8 cellular contexts compared by ENCODE assay signal in the genomic region with DNA sequence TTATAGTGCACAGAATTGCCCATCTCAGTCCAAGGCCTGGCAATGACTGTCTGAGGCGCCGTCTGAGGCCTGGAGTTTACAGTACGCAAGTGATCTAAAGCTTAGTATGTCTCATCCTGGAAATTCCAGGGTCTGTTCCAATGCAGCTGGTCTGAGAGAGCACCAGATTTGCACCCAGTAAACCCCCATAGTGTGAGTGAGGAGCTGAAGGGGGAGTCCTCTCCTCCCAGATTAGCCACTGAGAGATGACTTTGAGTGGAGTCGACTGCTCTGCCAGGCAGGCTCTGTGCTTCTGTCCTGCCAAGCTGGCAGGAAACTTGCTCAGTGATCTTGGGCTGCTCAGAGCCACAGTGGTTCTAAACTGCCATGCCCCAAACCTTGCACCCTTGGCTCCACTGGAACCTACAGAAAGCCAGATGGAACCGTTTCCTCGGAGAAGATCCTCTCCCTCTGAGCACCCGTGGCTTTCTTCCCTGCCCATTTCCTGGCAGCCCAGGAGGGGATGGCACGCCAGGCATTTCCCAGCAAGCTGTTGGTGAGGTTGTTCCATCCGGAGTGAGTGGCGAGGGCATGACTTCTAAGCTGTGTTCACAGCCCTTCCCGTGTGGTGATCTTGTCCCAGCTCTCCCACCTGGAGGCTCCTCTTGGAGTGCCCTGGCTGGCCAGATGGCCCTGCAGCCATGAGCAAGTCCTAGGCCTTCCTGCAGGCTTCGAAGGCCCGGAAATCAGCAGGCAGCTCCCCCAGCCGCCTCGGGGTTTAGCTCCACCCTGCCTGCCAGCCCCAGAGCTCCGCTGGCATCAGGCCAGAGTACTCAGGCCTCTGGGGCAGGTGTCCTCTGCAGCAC.
A peak's percentile ranks its signal among the peaks of the same experiment; 100 is the strongest.
DNase-seq lines count a peak whose midpoint lies in the region; ATAC-seq and TF ChIP-seq lines count a peak whose summit lies in the region.

No MANE protein-coding gene starts in this region.

- H3K36me3 Mint-ChIP-seq in glutamatergic neuron (ENCODE audit: unreplicated experiment) (peaks cover 7% of the 10 kb centered on the region), endodermal cell (ENCODE audit: low read depth) (no peaks in the 10 kb centered on the region)

- WGBS in endodermal cell (ENCODE audit: insufficient coverage in 1 of 2, insufficient read length in 1 of 2), 2 experiments: 93 to 94% methylated on average over 16 of the region's 16 CpGs

- intact Hi-C loops in PC-3 (cut with micrococcal nuclease): loop anchor here (5.0 to 10.0 kb wide), 2 partner anchors 428 to 920 kb away; no protein-coding TSS in a partner anchor

- H2AFZ ChIP-seq in PC-3 (ENCODE audit: low read length): no peak overlapping the region

- no peak overlapping the region for H3K4me3 Mint-ChIP-seq in glutamatergic neuron (ENCODE audit: unreplicated experiment)
- H3K4me3 Mint-ChIP-seq in endodermal cell: no peak overlapping the region

- no peak overlapping the region for H3K4me2 ChIP-seq in PC-3 (ENCODE audit: low read length)

- H3K9ac ChIP-seq in skeletal muscle tissue (ENCODE audit: low read depth in 1 of 3, low read length in 3 of 3) (peak overlapping the region in 2 of 3 donors; percentile 38 to 81), PC-3 (ENCODE audit: low read length) (no peak overlapping the region), endodermal cell (ENCODE audit: extremely low read depth, low read length, poor library complexity, severe bottlenecking) (no peak overlapping the region)

- CTCF ChIA-PET in PC-3 (lab: Charles Lee): no interaction called here

- DNase-seq in M059J (ENCODE audit: low read depth) (peak; percentile 37), NCI-H748 (lab: John Stamatoyannopoulos, UW; ENCODE audit: unreplicated experiment) (peak; percentile 94), glutamatergic neuron (no peak), PC-3 (no peak), OCI-M2 (lab: John Stamatoyannopoulos, UW; ENCODE audit: unreplicated experiment) (no peak), endodermal cell (no peak)
- DNase-seq in activated CD4-positive, CD25-positive, alpha-beta regulatory T cell (lab: John Stamatoyannopoulos, UW): no peak

- H3K9me3 Mint-ChIP-seq in glutamatergic neuron (ENCODE audit: unreplicated experiment): peaks cover 4% of the 10 kb centered on the region
- no peaks in the 10 kb centered on the region for H3K9me3 Mint-ChIP-seq in endodermal cell

- H3K36me3 ChIP-seq in skeletal muscle tissue (ENCODE audit: control insufficient read depth in 3 of 3, insufficient read depth in 3 of 3, low read length in 3 of 3): no peaks in the 10 kb centered on the region
- no peaks in the 10 kb centered on the region for H3K36me3 ChIP-seq in PC-3 (ENCODE audit: low read depth, low read length)
- no peaks in the 10 kb centered on the region for H3K36me3 ChIP-seq in endodermal cell (ENCODE audit: control insufficient read depth, insufficient read depth, low read length)

- ATAC-seq in PC-3: no peak

- H3K9me2 ChIP-seq in PC-3 (replicated peaks; ENCODE audit: low read length): no peaks in the 10 kb centered on the region

- POLR2A ChIA-PET in PC-3 (lab: Charles Lee; ENCODE audit: unreplicated experiment): no interaction called here

- peaks cover 0 to 20% (median 0%) of the 10 kb centered on the region in 3 donors for H3K27me3 ChIP-seq in skeletal muscle tissue (ENCODE audit: control insufficient read depth in 3 of 3, insufficient read depth in 3 of 3, low read length in 3 of 3)
- H3K27me3 ChIP-seq in PC-3 (ENCODE audit: low read length): peaks cover 21% of the 10 kb centered on the region
- H3K27me3 ChIP-seq in endodermal cell (ENCODE audit: control insufficient read depth, insufficient read depth, low read length, poor library complexity, severe bottlenecking): no peaks in the 10 kb centered on the region

- H3K4me3 ChIP-seq in skeletal muscle tissue (ENCODE audit: low read length in 3 of 3) (peak overlapping the region in 2 of 3 donors; percentile 42 to 54), PC-3 (ENCODE audit: low read length) (no peak overlapping the region), endodermal cell (ENCODE audit: low read length) (no peak overlapping the region)

- no TSS peak for BruUV-seq in PC-3 (replicated peaks; lab: Mats Ljungman, UMichigan)

- no peaks in the 10 kb centered on the region for H3F3A ChIP-seq in PC-3 (ENCODE audit: low read length, unreplicated experiment)

- H3K27ac Mint-ChIP-seq in glutamatergic neuron (ENCODE audit: unreplicated experiment) (peak overlapping the region; percentile 50), endodermal cell (no peak overlapping the region)

- no peaks in the 10 kb centered on the region for H3K79me2 ChIP-seq in PC-3 (ENCODE audit: low read length)

- H3K4me1 ChIP-seq in skeletal muscle tissue (ENCODE audit: control insufficient read depth in 3 of 3, insufficient read depth in 3 of 3, low read length in 3 of 3) (peaks cover 10 to 28% (median 26%) of the 10 kb centered on the region in 3 donors), PC-3 (ENCODE audit: insufficient read depth, low read length) (no peaks in the 10 kb centered on the region), endodermal cell (ENCODE audit: control insufficient read depth, insufficient read depth, low read length) (peaks cover 3% of the 10 kb centered on the region)

- H4K20me1 ChIP-seq in PC-3 (ENCODE audit: low read length): no peaks in the 10 kb centered on the region

- H3K27ac ChIP-seq in skeletal muscle tissue (ENCODE audit: low read depth, low read length): peak overlapping the region; percentile 64
- H3K27ac ChIP-seq in PC-3 (ENCODE audit: low read length): no peak overlapping the region
- no peak overlapping the region for H3K27ac ChIP-seq in endodermal cell (ENCODE audit: low read depth, low read length)

- H3K9me3 ChIP-seq in skeletal muscle tissue (ENCODE audit: control insufficient read depth in 3 of 3, low read length in 3 of 3): no peaks in the 10 kb centered on the region
- H3K9me3 ChIP-seq in PC-3 (ENCODE audit: low read length): no peaks in the 10 kb centered on the region
- H3K9me3 ChIP-seq in endodermal cell (ENCODE audit: control insufficient read depth, low read length): no peaks in the 10 kb centered on the region

- H3K4me1 Mint-ChIP-seq in glutamatergic neuron (ENCODE audit: low read depth, unreplicated experiment) (peaks cover 11% of the 10 kb centered on the region), endodermal cell (peaks cover 6% of the 10 kb centered on the region)

- no peak for TF ChIP-seq CTCF in glutamatergic neuron (IDR thresholded peaks at IDR 0.05; ENCODE audit: partially characterized antibody, unreplicated experiment)
- no peak for TF ChIP-seq CTCF in PC-3 (conservative IDR thresholded peaks at IDR 0.05; ENCODE audit: low read depth, low read length)
- TF ChIP-seq CTCF in endodermal cell (conservative IDR thresholded peaks at IDR 0.05): no peak

- H3K27me3 Mint-ChIP-seq in glutamatergic neuron (ENCODE audit: unreplicated experiment) (peaks cover 2% of the 10 kb centered on the region), endodermal cell (ENCODE audit: insufficient read depth) (no peaks in the 10 kb centered on the region)

Comparison
In these comparisons a context has a peak if more than half of its experiments do, and no peak if none do; other contexts are left out.
1. DNase-seq: peak in M059J (single experiment) and NCI-H748 (single experiment); none in glutamatergic neuron (single experiment), PC-3 (single experiment), activated CD4-positive, CD25-positive, alpha-beta regulatory T cell (0 of 4), OCI-M2 (single experiment) and endodermal cell (single experiment).
2. H3K4me3 ChIP-seq: peak in skeletal muscle tissue (2 of 3); none in PC-3 (single experiment) and endodermal cell (single experiment).
3. H3K9ac ChIP-seq: peak in skeletal muscle tissue (2 of 3); none in PC-3 (single experiment) and endodermal cell (single experiment).